In the genomic region with DNA sequence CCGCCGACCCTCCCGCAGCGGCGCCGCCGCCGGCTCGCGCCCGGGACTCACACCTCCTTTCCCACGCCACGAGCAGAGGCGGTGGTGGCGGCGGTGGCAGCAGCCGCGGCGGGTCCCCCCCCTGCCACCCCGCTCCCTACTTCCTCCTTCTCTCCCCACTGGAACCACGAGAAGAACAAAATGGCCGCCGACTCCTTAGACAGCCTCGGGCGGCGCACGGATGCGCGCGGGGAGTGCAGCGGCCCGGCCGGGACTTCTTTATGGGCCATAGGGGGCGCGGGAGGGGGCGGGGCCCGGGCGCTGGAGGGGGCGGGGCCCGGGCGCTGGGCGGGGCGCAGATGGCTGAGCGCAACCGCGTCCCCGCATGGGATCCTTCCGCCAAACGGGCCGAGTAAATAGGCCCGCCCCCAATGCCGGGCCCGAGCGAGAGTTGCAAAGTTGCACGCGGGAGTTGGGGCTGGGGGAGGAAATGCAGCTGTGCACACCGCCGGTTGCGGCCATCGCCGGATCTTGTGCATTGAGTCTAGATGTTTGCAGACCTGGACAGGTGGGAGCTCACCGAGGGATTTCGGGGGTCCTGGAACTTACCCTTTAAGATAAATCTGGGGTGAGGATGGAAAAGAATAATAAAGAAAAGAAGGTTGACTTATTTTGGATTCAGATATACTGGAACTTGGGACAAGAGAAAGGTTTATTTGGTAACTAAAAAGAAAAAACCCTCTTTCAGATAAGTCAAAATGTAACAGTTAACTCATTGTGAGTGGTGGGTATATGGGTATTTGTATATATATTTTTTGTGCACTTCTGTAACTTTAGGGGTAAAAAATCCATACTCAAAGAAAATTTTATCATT, we compare ENCODE assay signal across 1 cellular context.
TF ChIP-seq lines count a peak whose summit lies in the region.

Gene PPP1CC, minus strand, starts transcription at position 174 of the 853 bp plus-strand sequence. CDS start 184 bp downstream, outside the sequence.

TF ChIP-seq in K562, 482 proteins besides CTCF, POLR2A, EP300 and RAD21 (continued from another document and continues in another):
- TF ChIP-seq, protein P1, sequence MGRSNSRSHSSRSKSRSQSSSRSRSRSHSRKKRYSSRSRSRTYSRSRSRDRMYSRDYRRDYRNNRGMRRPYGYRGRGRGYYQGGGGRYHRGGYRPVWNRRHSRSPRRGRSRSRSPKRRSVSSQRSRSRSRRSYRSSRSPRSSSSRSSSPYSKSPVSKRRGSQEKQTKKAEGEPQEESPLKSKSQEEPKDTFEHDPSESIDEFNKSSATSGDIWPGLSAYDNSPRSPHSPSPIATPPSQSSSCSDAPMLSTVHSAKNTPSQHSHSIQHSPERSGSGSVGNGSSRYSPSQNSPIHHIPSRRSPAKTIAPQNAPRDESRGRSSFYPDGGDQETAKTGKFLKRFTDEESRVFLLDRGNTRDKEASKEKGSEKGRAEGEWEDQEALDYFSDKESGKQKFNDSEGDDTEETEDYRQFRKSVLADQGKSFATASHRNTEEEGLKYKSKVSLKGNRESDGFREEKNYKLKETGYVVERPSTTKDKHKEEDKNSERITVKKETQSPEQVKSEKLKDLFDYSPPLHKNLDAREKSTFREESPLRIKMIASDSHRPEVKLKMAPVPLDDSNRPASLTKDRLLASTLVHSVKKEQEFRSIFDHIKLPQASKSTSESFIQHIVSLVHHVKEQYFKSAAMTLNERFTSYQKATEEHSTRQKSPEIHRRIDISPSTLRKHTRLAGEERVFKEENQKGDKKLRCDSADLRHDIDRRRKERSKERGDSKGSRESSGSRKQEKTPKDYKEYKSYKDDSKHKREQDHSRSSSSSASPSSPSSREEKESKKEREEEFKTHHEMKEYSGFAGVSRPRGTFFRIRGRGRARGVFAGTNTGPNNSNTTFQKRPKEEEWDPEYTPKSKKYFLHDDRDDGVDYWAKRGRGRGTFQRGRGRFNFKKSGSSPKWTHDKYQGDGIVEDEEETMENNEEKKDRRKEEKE (IDR thresholded peaks at IDR 0.05; ENCODE audit: borderline replicate concordance in 1 of 2, control insufficient read depth in 1 of 2, low read depth in 2 of 2, low read length in 1 of 2), result no peak
- TF ChIP-seq NRF1 (conservative IDR thresholded peaks at IDR 0.05 in 1 of 2, IDR thresholded peaks at IDR 0.05 in 1 of 2) (peak; percentile 61 to 65), HMBOX1 (IDR thresholded peaks at IDR 0.05) (no peak), ZNF655 (CRISPR knock-in tag; IDR thresholded peaks at IDR 0.05) (no peak), ESRRB (CRISPR knock-in tag; IDR thresholded peaks at IDR 0.05; ENCODE audit: borderline replicate concordance) (no peak), TSC22D4 (tag; IDR thresholded peaks at IDR 0.05) (no peak), HNRNPLL (IDR thresholded peaks at IDR 0.05; ENCODE audit: low read depth, low read length, poor library complexity, severe bottlenecking) (peak; percentile 61), ZNF75A (CRISPR knock-in tag; IDR thresholded peaks at IDR 0.05) (no peak), HMG20A (CRISPR knock-in tag; conservative IDR thresholded peaks at IDR 0.05) (no peak), HMGXB4 (CRISPR knock-in tag; IDR thresholded peaks at IDR 0.05) (no peak), PPARD (CRISPR knock-in tag; IDR thresholded peaks at IDR 0.05) (no peak), ZZZ3 (IDR thresholded peaks at IDR 0.05) (no peak), ZNF699 (CRISPR knock-in tag; IDR thresholded peaks at IDR 0.05; ENCODE audit: insufficient replicate concordance) (no peak), SAFB (IDR thresholded peaks at IDR 0.05; ENCODE audit: borderline replicate concordance, low read depth, low read length) (no peak), ZNF197 (CRISPR knock-in tag; IDR thresholded peaks at IDR 0.05; ENCODE audit: low read depth) (no peak), BRD4 (IDR thresholded peaks at IDR 0.05) (peak; percentile 77), MCM5 (IDR thresholded peaks at IDR 0.05; ENCODE audit: low read depth) (no peak), ZNF778 (CRISPR knock-in tag; IDR thresholded peaks at IDR 0.05) (no peak), EWSR1 (IDR thresholded peaks at IDR 0.05; ENCODE audit: borderline replicate concordance, low read depth, partially characterized antibody) (no peak), PATZ1 (CRISPR knock-in tag; IDR thresholded peaks at IDR 0.05; ENCODE audit: borderline replicate concordance) (no peak), LARP7 (IDR thresholded peaks at IDR 0.05) (no peak), NEUROD1 (IDR thresholded peaks at IDR 0.05; ENCODE audit: borderline replicate concordance, low read depth, low read length, partially characterized antibody) (peak; percentile 38), RB1 (IDR thresholded peaks at IDR 0.05; ENCODE audit: low read depth) (peak; percentile 70), KAT7 (CRISPR knock-in tag; IDR thresholded peaks at IDR 0.05; ENCODE audit: borderline replicate concordance) (0 out of 2 replicates have a peak, but pooled peaks have one; percentile 39), ZBED1 (IDR thresholded peaks at IDR 0.05) (no peak), TCF7 (IDR thresholded peaks at IDR 0.05; ENCODE audit: borderline replicate concordance) (0 out of 2 replicates have a peak, but pooled peaks have one; percentile 30), ZEB2 (IDR thresholded peaks at IDR 0.05) (no peak), ZNF609 (CRISPR knock-in tag; IDR thresholded peaks at IDR 0.05; ENCODE audit: borderline replicate concordance) (no peak), LEF1 (IDR thresholded peaks at IDR 0.05) (no peak), HNRNPUL1 (IDR thresholded peaks at IDR 0.05; ENCODE audit: low read length) (no peak), ZNF561 (CRISPR knock-in tag; conservative IDR thresholded peaks at IDR 0.05) (no peak), U2AF1 (optimal IDR thresholded peaks at IDR 0.05; ENCODE audit: low read depth, low read length) (no peak), ATF2 (CRISPR knock-in tag; IDR thresholded peaks at IDR 0.05) (no peak), E2F3 (CRISPR knock-in tag; IDR thresholded peaks at IDR 0.05) (no peak), ZNF644 (tag; IDR thresholded peaks at IDR 0.05; ENCODE audit: low read depth) (no peak), HBP1 (CRISPR knock-in tag; IDR thresholded peaks at IDR 0.05) (no peak), HDAC8 (tag; IDR thresholded peaks at IDR 0.05) (no peak), HMG20B (CRISPR knock-in tag; IDR thresholded peaks at IDR 0.05) (no peak), STAT5B (CRISPR knock-in tag; IDR thresholded peaks at IDR 0.05) (no peak)
- TF ChIP-seq, protein P2, sequence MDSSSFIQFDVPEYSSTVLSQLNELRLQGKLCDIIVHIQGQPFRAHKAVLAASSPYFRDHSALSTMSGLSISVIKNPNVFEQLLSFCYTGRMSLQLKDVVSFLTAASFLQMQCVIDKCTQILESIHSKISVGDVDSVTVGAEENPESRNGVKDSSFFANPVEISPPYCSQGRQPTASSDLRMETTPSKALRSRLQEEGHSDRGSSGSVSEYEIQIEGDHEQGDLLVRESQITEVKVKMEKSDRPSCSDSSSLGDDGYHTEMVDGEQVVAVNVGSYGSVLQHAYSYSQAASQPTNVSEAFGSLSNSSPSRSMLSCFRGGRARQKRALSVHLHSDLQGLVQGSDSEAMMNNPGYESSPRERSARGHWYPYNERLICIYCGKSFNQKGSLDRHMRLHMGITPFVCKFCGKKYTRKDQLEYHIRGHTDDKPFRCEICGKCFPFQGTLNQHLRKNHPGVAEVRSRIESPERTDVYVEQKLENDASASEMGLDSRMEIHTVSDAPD (CRISPR knock-in tag; IDR thresholded peaks at IDR 0.05), result no peak
